25 cellular contexts compared by ENCODE assay signal in the genomic region with DNA sequence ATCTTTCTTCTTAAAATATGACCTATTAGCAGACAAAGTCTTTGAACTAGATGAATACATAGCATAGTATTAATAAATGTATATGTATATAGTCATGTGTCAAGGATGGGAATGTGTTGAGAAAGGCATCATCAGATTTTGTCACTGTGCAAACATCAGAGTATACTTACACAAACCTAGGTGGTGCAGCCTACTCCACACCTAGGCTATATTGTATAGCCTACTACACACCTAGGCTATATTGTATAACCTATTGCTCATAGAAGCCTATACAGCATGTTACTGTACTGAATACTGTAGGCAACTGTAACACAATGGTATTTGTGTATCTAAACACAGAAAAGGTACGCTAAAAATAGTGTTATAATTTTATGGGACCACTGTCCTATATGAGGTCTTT.
"Had no signal": no experiment of that assay in that cellular context is flagged by ENCODE, and none has a peak within 500 bp of the region (broad histone marks: within the 10 kb centered on the region; RNA-seq: fewer than 3 reads in every experiment).

No MANE protein-coding gene starts in this region.

- H3K9me3 Mint-ChIP-seq: dendritic cell treated with granulocyte-macrophage colony-stimulating factor and Interleukin-4, amounts not matched to agents 40 ng/mL and 50 ng/mL, for 4 days; effector memory CD8-positive, alpha-beta T cell; endodermal cell; immature natural killer cell; mesothelial cell of epicardium; natural killer cell had no signal

- H3K27ac Mint-ChIP-seq: dendritic cell treated with granulocyte-macrophage colony-stimulating factor and Interleukin-4, amounts not matched to agents 40 ng/mL and 50 ng/mL, for 4 days; effector memory CD8-positive, alpha-beta T cell; endodermal cell; immature natural killer cell; mesothelial cell of epicardium; naive thymus-derived CD4-positive, alpha-beta T cell; natural killer cell had no signal

- DNase-seq: colonic mucosa; cortex of kidney; effector CD8-positive, alpha-beta T cell; effector memory CD8-positive, alpha-beta T cell; endodermal cell; erythroblast; foreskin keratinocyte; heart left ventricle; hypothalamus; immature natural killer cell; islet precursor cell; kidney; kidney glomerular epithelial cell; left lung; left ventricle myocardium superior; lower lobe of right lung; mesenchymal stem cell; naive thymus-derived CD4-positive, alpha-beta T cell; natural killer cell had no signal

- H2AFZ ChIP-seq: hepatocyte had no signal

- H3K9me3 ChIP-seq: colonic mucosa, esophagus muscularis mucosa, gastroesophageal sphincter, heart left ventricle, left lung, lower lobe of right lung had no signal

- H3K4me2 ChIP-seq: hepatocyte had no signal

- H3K4me1 ChIP-seq: colonic mucosa, esophagus muscularis mucosa, foreskin keratinocyte, gastroesophageal sphincter, left lung, lower lobe of right lung had no signal

- H3K79me2 ChIP-seq: hepatocyte had no signal

- ATAC-seq: effector memory CD8-positive, alpha-beta T cell; foreskin keratinocyte; gastroesophageal sphincter; heart left ventricle; left lung; left ventricle myocardium superior; lower lobe of right lung; naive thymus-derived CD4-positive, alpha-beta T cell; natural killer cell had no signal

- H3K27ac ChIP-seq: colonic mucosa, epithelial cell of prostate, esophagus muscularis mucosa, foreskin keratinocyte, gastroesophageal sphincter, heart left ventricle, hepatocyte, left lung, lower lobe of right lung had no signal

- H3K36me3 Mint-ChIP-seq: immature natural killer cell; naive thymus-derived CD4-positive, alpha-beta T cell; natural killer cell had no signal

- H3K4me1 Mint-ChIP-seq: endodermal cell; immature natural killer cell; mesothelial cell of epicardium; naive thymus-derived CD4-positive, alpha-beta T cell; natural killer cell had no signal

- H3K27me3 ChIP-seq: colonic mucosa, esophagus muscularis mucosa, foreskin keratinocyte, gastroesophageal sphincter, heart left ventricle, hepatocyte, left lung had no signal

- H3K4me3 ChIP-seq: colonic mucosa, esophagus muscularis mucosa, gastroesophageal sphincter, heart left ventricle, hepatocyte, left lung, lower lobe of right lung had no signal

- H3K4me3 Mint-ChIP-seq: dendritic cell treated with granulocyte-macrophage colony-stimulating factor and Interleukin-4, amounts not matched to agents 40 ng/mL and 50 ng/mL, for 4 days; effector memory CD8-positive, alpha-beta T cell; endodermal cell; immature natural killer cell; mesothelial cell of epicardium; naive thymus-derived CD4-positive, alpha-beta T cell; natural killer cell had no signal
